7 cellular contexts compared by ENCODE assay signal in the genomic region with DNA sequence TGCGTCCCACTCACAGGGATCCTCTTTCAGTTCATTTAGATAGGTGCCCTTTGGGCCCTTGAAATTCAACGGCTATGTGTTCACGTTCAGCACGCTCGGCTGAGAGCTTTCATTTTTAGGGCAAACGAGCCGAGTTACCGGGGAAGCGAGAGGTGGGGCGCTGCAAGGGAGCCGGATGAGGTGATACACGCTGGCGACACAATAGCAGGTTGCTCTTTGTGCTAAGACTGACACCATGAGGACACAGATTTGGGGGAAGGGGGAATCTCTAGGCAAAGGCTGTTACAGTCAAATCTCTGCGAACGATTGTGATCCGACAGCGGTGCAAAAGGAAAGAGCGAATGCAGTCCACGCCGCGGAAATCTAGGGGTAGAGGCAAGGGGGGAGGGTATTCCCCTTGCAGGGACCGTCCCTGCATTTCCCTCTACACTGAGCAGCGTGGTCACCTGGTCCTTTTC. TPM values are rescaled to one million over a fixed set of nuclear protein-coding genes. Genes with fewer than 3 reads are reported as not detected.
A peak's percentile ranks its signal among the peaks of the same experiment; 100 is the strongest.
DNase-seq lines count a peak whose midpoint lies in the region; ATAC-seq and TF ChIP-seq lines count a peak whose summit lies in the region.

No MANE protein-coding gene starts in this region.

- no peaks in the 10 kb centered on the region for H3K27me3 ChIP-seq in Karpas-422 (ENCODE audit: low read length)
- H3K27me3 ChIP-seq in heart left ventricle, result no peaks in the 10 kb centered on the region

- peak overlapping the region; percentile 98 for H3K4me3 ChIP-seq in GM12864 (ENCODE audit: low read depth, low read length)
- H3K4me3 ChIP-seq in Karpas-422 (ENCODE audit: low read length), result peak overlapping the region; percentile 69
- H3K4me3 ChIP-seq in heart left ventricle, result peak overlapping the region; percentile 63 to 95 (median 80)

- peak; percentile 45 for DNase-seq in GM12864 (ENCODE audit: low read depth)
- DNase-seq in Karpas-422, result no peak
- DNase-seq in activated T-helper 1 cell treated with Interleukin-2 at 50 U/mL for 16 hours (ENCODE audit: low read depth), result peak; percentile 58
- DNase-seq in heart left ventricle, result no peak
- DNase-seq in sciatic nerve (ENCODE audit: low spot score), result no peak
- DNase-seq in middle frontal gyrus (ENCODE audit: extremely low spot score, low spot score), result no peak

- no peak for TF ChIP-seq POLR2A in heart left ventricle (IDR thresholded peaks at IDR 0.05)

- peaks cover 19% of the 10 kb centered on the region for H3K4me1 ChIP-seq in Karpas-422 (ENCODE audit: low read length)
- H3K4me1 ChIP-seq in heart left ventricle, result peaks cover 0 to 29% (median 14%) of the 10 kb centered on the region in 12 donors

- H3K9me3 ChIP-seq in Karpas-422 (ENCODE audit: low read length) (no peaks in the 10 kb centered on the region), heart left ventricle (no peaks in the 10 kb centered on the region)

- peak overlapping the region; percentile 93 for H3K4me2 ChIP-seq in Karpas-422 (ENCODE audit: low read depth, low read length, poor library complexity, severe bottlenecking)

- H3K79me2 ChIP-seq in Karpas-422 (ENCODE audit: low read length), result peaks cover 36% of the 10 kb centered on the region

- peak overlapping the region; percentile 96 for H3K9ac ChIP-seq in Karpas-422 (ENCODE audit: low read length)

- H3K36me3 ChIP-seq in Karpas-422 (ENCODE audit: insufficient read depth, low read length), result peaks cover 32% of the 10 kb centered on the region
- H3K36me3 ChIP-seq in heart left ventricle, result no peaks in the 10 kb centered on the region

- no peaks in the 10 kb centered on the region for H3K9me2 ChIP-seq in Karpas-422 (replicated peaks; ENCODE audit: insufficient read depth, low read length)

- TF ChIP-seq CTCF in GM12864 (IDR thresholded peaks at IDR 0.05; ENCODE audit: low read depth, low read length, missing control alignments), result no peak
- TF ChIP-seq CTCF in heart left ventricle (IDR thresholded peaks at IDR 0.05), result no peak

- intact Hi-C loops in heart left ventricle (cut with DNase I), result loop anchor here (2.0 to 10.0 kb wide), 21 partner anchors 62 to 690 kb away; no protein-coding TSS in a partner anchor
- intact Hi-C loops in sciatic nerve (cut with DNase I), result loop anchor here (5.0 kb wide), 1 partner anchor 525 kb away; no protein-coding TSS in a partner anchor

- H3K27ac ChIP-seq in Karpas-422 (ENCODE audit: low read length) (peak overlapping the region; percentile 97), heart left ventricle (peak overlapping the region; percentile 95 to 99 (median 97))

- peak; percentile 14 for ATAC-seq in GM21447 (IDR thresholded peaks at IDR 0.05; ENCODE audit: unreplicated experiment)
- ATAC-seq in heart left ventricle, result peak in 2 of 4 donors; percentile 2 to 6
- ATAC-seq in sciatic nerve, result peak; percentile 5

- no peak overlapping the region for H2AFZ ChIP-seq in Karpas-422 (ENCODE audit: low read length)

- WGBS in heart left ventricle, 4 donors, result 0% methylated on average over 23 of the region's 23 CpGs

- H4K20me1 ChIP-seq in Karpas-422 (ENCODE audit: insufficient read depth, low read depth, low read length), result no peaks in the 10 kb centered on the region

RNA-seq across cellular contexts. Expression of gene KLLN, which starts 0.7 kb away (rescaled TPM):
- 1.1 and 2.0 TPM in 2 replicates for total RNA-seq in Karpas-422 (2014; rRNA removed; shearing (Covaris generic); ENCODE audit: low replicate concordance)
- under 1 TPM; 0.13 to 0.57 (median 0.43) TPM for total RNA-seq in heart left ventricle
- polyA plus RNA-seq in heart left ventricle, result under 1 TPM; 0.19 to 0.26 TPM
- total RNA-seq in sciatic nerve, result 0.98 TPM

RNA-seq across cellular contexts. Expression of gene PTEN, which starts 0.8 kb away (rescaled TPM):
- 161 and 281 TPM in 2 replicates for total RNA-seq in Karpas-422 (2014; rRNA removed; shearing (Covaris generic); ENCODE audit: low replicate concordance)
- total RNA-seq in heart left ventricle (10 to 100 TPM; 47.5 to 77.7 (median 60.3) TPM), sciatic nerve (139 TPM)
- 10 to 100 TPM; 20.1 to 33.1 TPM for polyA plus RNA-seq in heart left ventricle

RNA-seq across cellular contexts. Expression of gene ATAD1, which starts 44.6 kb away (rescaled TPM):
- total RNA-seq in Karpas-422 (2014; rRNA removed; shearing (Covaris generic); ENCODE audit: low replicate concordance), result 21.8 and 41.6 TPM in 2 replicates
- total RNA-seq in heart left ventricle (100 to 1,000 TPM in 4 of 9 donors, 10 to 100 TPM in 5; 64.8 to 115 (median 87.5) TPM), sciatic nerve (59.5 TPM)
- polyA plus RNA-seq in heart left ventricle, result 10 to 100 TPM; 17.5 to 49.0 TPM

Comparison
In these comparisons a context has a peak if more than half of its experiments do, and no peak if none do; other contexts are left out.
1. DNase-seq: peak in GM12864 (single experiment) and activated T-helper 1 cell treated with Interleukin-2 at 50 U/mL for 16 hours (single experiment); none in Karpas-422 (single experiment), heart left ventricle (0 of 5), sciatic nerve (single experiment) and middle frontal gyrus (single experiment).
2. Peak in every context shown above with its lines, with median percentiles within 50 percentile points of each other: H3K4me3 ChIP-seq.